Comparison of ENCODE assay signal across 8 cellular contexts in genomic region chr1:67687198-67687545, GRCh38. TPM values are rescaled to one million over a fixed set of nuclear protein-coding genes. Genes with fewer than 3 reads are reported as not detected.
DNase-seq lines count a peak whose midpoint lies in the region; ATAC-seq and TF ChIP-seq lines count a peak whose summit lies in the region.

No MANE protein-coding gene starts in this region.

- H3K36me3 ChIP-seq in right atrium auricular region (peaks cover 15% of the 10 kb centered on the region), adrenal gland (replicated peaks in 1 of 2) (peaks cover 0 to 6% of the 10 kb centered on the region in 2 donors)

- no peak for TF ChIP-seq POLR2A in adrenal gland (IDR thresholded peaks at IDR 0.05)
- no peak for TF ChIP-seq POLR2A in lower leg skin (IDR thresholded peaks at IDR 0.05)

- H3K4me3 ChIP-seq in right atrium auricular region (peak overlapping the region; percentile 69 to 83), adrenal gland (peak overlapping the region in 1 of 4 donors; percentile 64), lower leg skin (ENCODE audit: low read depth, poor library complexity, severe bottlenecking) (peak overlapping the region; percentile 71)

- H3K9me3 ChIP-seq in right atrium auricular region, result no peaks in the 10 kb centered on the region
- H3K9me3 ChIP-seq in adrenal gland (replicated peaks in 1 of 3), result no peaks in the 10 kb centered on the region

- H3K27ac ChIP-seq in right atrium auricular region (peak overlapping the region; percentile 97 to 98), adrenal gland (peak overlapping the region; percentile 90 to 97 (median 93))

- 42 to 56% (median 52%) methylated on average over 3 of the region's 3 CpGs for WGBS in adrenal gland, 4 donors
- 57 to 64% methylated on average over 3 of the region's 3 CpGs for WGBS in lower leg skin, 2 donors

- no peak for TF ChIP-seq CTCF in right atrium auricular region (IDR thresholded peaks at IDR 0.05)
- no peak for TF ChIP-seq CTCF in adrenal gland (IDR thresholded peaks at IDR 0.05)
- TF ChIP-seq CTCF in lower leg skin (IDR thresholded peaks at IDR 0.05), result no peak

- H3K4me1 ChIP-seq in right atrium auricular region (peaks cover 0 to 19% of the 10 kb centered on the region in 2 donors), adrenal gland (replicated peaks in 1 of 2) (peaks cover 12 to 27% of the 10 kb centered on the region in 2 donors)

- intact Hi-C loops in left ventricle myocardium superior (cut with micrococcal nuclease) (loop anchor here (10.0 kb wide), 1 partner anchor 122 kb away; no protein-coding TSS in a partner anchor), adrenal gland (cut with DNase I) (loop anchor here (5.0 to 10.0 kb wide), 2 partner anchors 122 to 145 kb away; partner anchors contain the start of gene GNG12 (in 1 of the 2)), lower leg skin (cut with DNase I; ENCODE audit: low total_unique reads) (loop anchor here (10.0 kb wide), 1 partner anchor 68 kb away; no protein-coding TSS in a partner anchor)

- H3K27me3 ChIP-seq in right atrium auricular region, result no peaks in the 10 kb centered on the region
- no peaks in the 10 kb centered on the region for H3K27me3 ChIP-seq in adrenal gland

- DNase-seq in right atrium auricular region (ENCODE audit: low spot score) (no peak), left ventricle myocardium superior (no peak), adrenal gland (no peak), lower leg skin (ENCODE audit: low spot score in 2 of 2) (no peak), NCI-H524 (lab: John Stamatoyannopoulos, UW) (no peak)
- no peak for DNase-seq in stimulated activated CD4-positive, alpha-beta T cell treated with anti-CD3 and anti-CD28 coated beads, Interleukin-4, amount 100 ng/mL, for 4 hours

- ATAC-seq in left ventricle myocardium superior (no peak), HG02938 (IDR thresholded peaks at IDR 0.05; ENCODE audit: unreplicated experiment) (no peak), GM19397 (IDR thresholded peaks at IDR 0.05; ENCODE audit: unreplicated experiment) (no peak)

RNA-seq across cellular contexts. Expression of gene GADD45A, which starts 2.2 kb away (rescaled TPM):
- 10 to 100 TPM; 25.3 to 26.6 TPM for total RNA-seq in right atrium auricular region
- 46.6 TPM for total RNA-seq in left ventricle myocardium superior
- 10 to 100 TPM in 5 of 8 donors, 1 to 10 TPM in 3; 5.3 to 26.9 (median 11.5) TPM for total RNA-seq in adrenal gland
- polyA plus RNA-seq in adrenal gland, result 10 to 100 TPM in 2 of 3 donors, 1 to 10 TPM in 1; 9.2 to 20.9 (median 19.6) TPM
- 10 to 100 TPM; 25.2 to 44.4 (median 29.0) TPM for total RNA-seq in lower leg skin
